8 cellular contexts compared by ENCODE assay signal in genomic region chr2:101418704-101419663, GRCh38. TPM values are rescaled to one million over a fixed set of nuclear protein-coding genes. Genes with fewer than 3 reads are reported as not detected.
DNase-seq lines count a peak whose midpoint lies in the region; ATAC-seq and TF ChIP-seq lines count a peak whose summit lies in the region.

No MANE protein-coding gene starts in this region.

- ATAC-seq in GM18498 (IDR thresholded peaks at IDR 0.05; ENCODE audit: unreplicated experiment): no peak

- H3K27ac ChIP-seq in RWPE1: no peak overlapping the region

- DNase-seq in COLO668 (lab: John Stamatoyannopoulos, UW; ENCODE audit: unreplicated experiment) (peak; percentile 55), HT-29 (ENCODE audit: low spot score) (peak; percentile 81), RWPE1 (ENCODE audit: low spot score) (peak; percentile 70), glomerular visceral epithelial cell (ENCODE audit: extremely low spot score) (peak; percentile 70), putamen (ENCODE audit: low spot score) (peak; percentile 45), NCI-H187 (lab: John Stamatoyannopoulos, UW) (no peak)
- peak; percentile 45 for DNase-seq in activated gamma-delta T cell treated with anti-CD3 and anti-CD28 coated beads, Interleukin-2, amount 50 U/mL, for 16 hours (ENCODE audit: low read depth)

- CTCF ChIA-PET in RWPE1 (lab: Yijun Ruan, JAX): interaction anchor here (0.5 to 1.9 kb wide), 15 partner anchors 8 to 1355 kb away, joined by 3 to 10 read pairs (median 3); no protein-coding TSS in a partner anchor

- TF ChIP-seq CTCF in RWPE1 (conservative IDR thresholded peaks at IDR 0.05; ENCODE audit: low read depth): peak; percentile 67

- POLR2A ChIA-PET in RWPE1 (lab: Yijun Ruan, JAX; ENCODE audit: low non-redundant PET): no interaction called here

RNA-seq across cellular contexts. Expression of gene CREG2, which starts 31.7 kb away (rescaled TPM):
- total RNA-seq in HT-29 (2014; rRNA removed; shearing (Covaris generic)): not detected in 2 replicates

RNA-seq across cellular contexts. Expression of gene RFX8, which starts 55.9 kb away (rescaled TPM):
- not detected in 2 replicates for total RNA-seq in HT-29 (2014; rRNA removed; shearing (Covaris generic))

Comparison
In these comparisons a context has a peak if more than half of its experiments do, and no peak if none do; other contexts are left out.
1. DNase-seq: peak in COLO668 (single experiment), HT-29 (single experiment), RWPE1 (single experiment), activated gamma-delta T cell treated with anti-CD3 and anti-CD28 coated beads, Interleukin-2, amount 50 U/mL, for 16 hours (single experiment), glomerular visceral epithelial cell (single experiment) and putamen (single experiment); none in NCI-H187 (0 of 2).